In the genomic region with DNA sequence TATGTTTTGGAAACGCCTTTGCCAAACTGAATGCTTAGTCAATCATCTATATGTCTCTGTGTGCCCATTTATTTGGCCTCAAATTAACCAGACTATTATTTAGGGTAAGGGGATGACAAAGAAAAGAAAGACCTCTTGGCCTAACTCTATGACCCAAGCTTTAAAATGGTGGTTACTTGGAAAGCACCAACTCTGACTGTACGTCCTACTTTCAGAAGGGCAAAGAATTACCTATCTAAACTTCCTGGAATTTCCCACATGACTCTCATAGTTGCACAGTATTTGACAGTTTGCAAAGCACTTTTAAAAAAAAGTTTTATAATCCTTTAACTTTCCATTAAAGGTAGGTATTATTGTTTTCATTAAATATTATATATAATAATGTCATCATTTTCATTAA, we compare ENCODE assay signal across 1 cellular context.
A peak's percentile ranks its signal among the peaks of the same experiment; 100 is the strongest.
TF ChIP-seq lines count a peak whose summit lies in the region.

No MANE protein-coding gene starts in this region.

TF ChIP-seq in GM12878, 131 proteins besides CTCF, POLR2A, EP300 and RAD21:
- TF ChIP-seq, protein P1, sequence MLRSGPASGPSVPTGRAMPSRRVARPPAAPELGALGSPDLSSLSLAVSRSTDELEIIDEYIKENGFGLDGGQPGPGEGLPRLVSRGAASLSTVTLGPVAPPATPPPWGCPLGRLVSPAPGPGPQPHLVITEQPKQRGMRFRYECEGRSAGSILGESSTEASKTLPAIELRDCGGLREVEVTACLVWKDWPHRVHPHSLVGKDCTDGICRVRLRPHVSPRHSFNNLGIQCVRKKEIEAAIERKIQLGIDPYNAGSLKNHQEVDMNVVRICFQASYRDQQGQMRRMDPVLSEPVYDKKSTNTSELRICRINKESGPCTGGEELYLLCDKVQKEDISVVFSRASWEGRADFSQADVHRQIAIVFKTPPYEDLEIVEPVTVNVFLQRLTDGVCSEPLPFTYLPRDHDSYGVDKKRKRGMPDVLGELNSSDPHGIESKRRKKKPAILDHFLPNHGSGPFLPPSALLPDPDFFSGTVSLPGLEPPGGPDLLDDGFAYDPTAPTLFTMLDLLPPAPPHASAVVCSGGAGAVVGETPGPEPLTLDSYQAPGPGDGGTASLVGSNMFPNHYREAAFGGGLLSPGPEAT (IDR thresholded peaks at IDR 0.05; ENCODE audit: low read depth), result peak; percentile 28; the same call in 1 of the 2 replicates
- TF ChIP-seq RUNX3 (IDR thresholded peaks at IDR 0.05; ENCODE audit: low read length) (peak; percentile 16; the same call in 1 of the 2 replicates), SRF (IDR thresholded peaks at IDR 0.05; ENCODE audit: low read depth in 2 of 2, low read length in 2 of 2) (no peak), NR2F1 (conservative IDR thresholded peaks at IDR 0.05) (peak; percentile 73), YY1 (IDR thresholded peaks at IDR 0.05; ENCODE audit: low read depth, low read length) (peak; percentile 34; the same call in 1 of the 2 replicates), HCFC1 (IDR thresholded peaks at IDR 0.05; ENCODE audit: low read length) (no peak)
- TF ChIP-seq, protein P2, sequence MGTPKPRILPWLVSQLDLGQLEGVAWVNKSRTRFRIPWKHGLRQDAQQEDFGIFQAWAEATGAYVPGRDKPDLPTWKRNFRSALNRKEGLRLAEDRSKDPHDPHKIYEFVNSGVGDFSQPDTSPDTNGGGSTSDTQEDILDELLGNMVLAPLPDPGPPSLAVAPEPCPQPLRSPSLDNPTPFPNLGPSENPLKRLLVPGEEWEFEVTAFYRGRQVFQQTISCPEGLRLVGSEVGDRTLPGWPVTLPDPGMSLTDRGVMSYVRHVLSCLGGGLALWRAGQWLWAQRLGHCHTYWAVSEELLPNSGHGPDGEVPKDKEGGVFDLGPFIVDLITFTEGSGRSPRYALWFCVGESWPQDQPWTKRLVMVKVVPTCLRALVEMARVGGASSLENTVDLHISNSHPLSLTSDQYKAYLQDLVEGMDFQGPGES (IDR thresholded peaks at IDR 0.05), result no peak
- TF ChIP-seq, protein P3, sequence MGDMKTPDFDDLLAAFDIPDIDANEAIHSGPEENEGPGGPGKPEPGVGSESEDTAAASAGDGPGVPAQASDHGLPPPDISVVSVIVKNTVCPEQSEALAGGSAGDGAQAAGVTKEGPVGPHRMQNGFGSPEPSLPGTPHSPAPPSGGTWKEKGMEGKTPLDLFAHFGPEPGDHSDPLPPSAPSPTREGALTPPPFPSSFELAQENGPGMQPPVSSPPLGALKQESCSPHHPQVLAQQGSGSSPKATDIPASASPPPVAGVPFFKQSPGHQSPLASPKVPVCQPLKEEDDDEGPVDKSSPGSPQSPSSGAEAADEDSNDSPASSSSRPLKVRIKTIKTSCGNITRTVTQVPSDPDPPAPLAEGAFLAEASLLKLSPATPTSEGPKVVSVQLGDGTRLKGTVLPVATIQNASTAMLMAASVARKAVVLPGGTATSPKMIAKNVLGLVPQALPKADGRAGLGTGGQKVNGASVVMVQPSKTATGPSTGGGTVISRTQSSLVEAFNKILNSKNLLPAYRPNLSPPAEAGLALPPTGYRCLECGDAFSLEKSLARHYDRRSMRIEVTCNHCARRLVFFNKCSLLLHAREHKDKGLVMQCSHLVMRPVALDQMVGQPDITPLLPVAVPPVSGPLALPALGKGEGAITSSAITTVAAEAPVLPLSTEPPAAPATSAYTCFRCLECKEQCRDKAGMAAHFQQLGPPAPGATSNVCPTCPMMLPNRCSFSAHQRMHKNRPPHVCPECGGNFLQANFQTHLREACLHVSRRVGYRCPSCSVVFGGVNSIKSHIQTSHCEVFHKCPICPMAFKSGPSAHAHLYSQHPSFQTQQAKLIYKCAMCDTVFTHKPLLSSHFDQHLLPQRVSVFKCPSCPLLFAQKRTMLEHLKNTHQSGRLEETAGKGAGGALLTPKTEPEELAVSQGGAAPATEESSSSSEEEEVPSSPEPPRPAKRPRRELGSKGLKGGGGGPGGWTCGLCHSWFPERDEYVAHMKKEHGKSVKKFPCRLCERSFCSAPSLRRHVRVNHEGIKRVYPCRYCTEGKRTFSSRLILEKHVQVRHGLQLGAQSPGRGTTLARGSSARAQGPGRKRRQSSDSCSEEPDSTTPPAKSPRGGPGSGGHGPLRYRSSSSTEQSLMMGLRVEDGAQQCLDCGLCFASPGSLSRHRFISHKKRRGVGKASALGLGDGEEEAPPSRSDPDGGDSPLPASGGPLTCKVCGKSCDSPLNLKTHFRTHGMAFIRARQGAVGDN (IDR thresholded peaks at IDR 0.05), result 0 out of 2 replicates have a peak, but pooled peaks have one; percentile 15
